In the genomic region with DNA sequence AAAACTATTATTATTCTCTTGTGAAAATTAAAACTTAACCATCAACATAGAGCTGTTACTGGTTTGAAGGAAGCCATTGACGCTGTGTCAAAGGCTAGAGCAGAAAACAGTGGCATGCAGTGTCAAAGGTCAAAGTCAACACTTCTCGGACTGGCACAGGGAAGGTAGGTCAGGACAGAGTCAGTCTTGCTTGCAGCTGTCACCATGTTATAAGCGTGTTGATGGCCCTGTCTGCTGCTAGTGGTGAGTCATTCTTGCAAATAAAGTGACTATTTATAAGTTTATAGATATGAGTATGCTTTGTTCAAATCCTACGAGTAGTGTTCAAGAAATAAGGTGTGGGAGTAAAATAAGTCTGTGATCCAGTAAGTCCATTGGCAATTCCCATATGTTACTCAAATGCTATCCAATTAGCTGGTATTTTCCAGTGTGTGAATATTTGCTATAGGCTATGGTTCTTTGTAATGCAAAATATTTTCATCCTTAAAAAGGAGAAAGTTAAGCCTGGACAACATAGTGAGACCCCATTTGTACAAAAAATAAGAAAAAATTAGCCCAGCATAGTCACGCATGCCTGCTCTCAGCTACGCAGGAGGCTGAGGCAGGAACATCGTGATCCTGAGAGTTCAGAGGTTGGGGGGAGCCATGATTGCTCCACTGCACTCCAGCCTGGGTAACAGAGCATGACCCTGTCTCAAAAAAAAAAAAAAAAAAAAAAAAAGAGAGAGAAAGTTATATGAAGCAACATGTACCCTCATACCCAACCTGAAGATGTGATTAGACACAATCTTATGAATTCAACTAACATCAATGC, we compare ENCODE assay signal across 8 cellular contexts. TPM values are rescaled to one million over a fixed set of nuclear protein-coding genes. Genes with fewer than 3 reads are reported as not detected.
DNase-seq lines count a peak whose midpoint lies in the region; ATAC-seq, FAIRE-seq and TF ChIP-seq lines count a peak whose summit lies in the region.

No MANE protein-coding gene starts in this region.

- TF ChIP-seq CTCF in MCF 10A (IDR thresholded peaks at IDR 0.05; ENCODE audit: unreplicated experiment) = no peak

- intact Hi-C loops in MCF 10A (cut with micrococcal nuclease) = loop anchor here (1.0 to 2.0 kb wide), 5 partner anchors 90 to 365 kb away; no protein-coding TSS in a partner anchor

- ATAC-seq in GM19023 (IDR thresholded peaks at IDR 0.05; ENCODE audit: unreplicated experiment) = peak; percentile 44
- ATAC-seq in HG03432 (IDR thresholded peaks at IDR 0.05; ENCODE audit: unreplicated experiment) = peak; percentile 62
- ATAC-seq in activated T-cell treated with anti-CD3 and anti-CD28 coated beads, Interleukin-2, amount 50 U/mL, for 4 hours = no peak

- H3K27me3 Mint-ChIP-seq in MCF 10A (ENCODE audit: insufficient read depth, unreplicated experiment) = no peaks in the 10 kb centered on the region
- H3K27me3 Mint-ChIP-seq in activated T-cell treated with anti-CD3 and anti-CD28 coated beads, Interleukin-2, amount 50 U/mL, for 4 hours (ENCODE audit: low read depth) = peaks cover 6% of the 10 kb centered on the region

- CTCF ChIA-PET in MCF 10A (lab: Yijun Ruan, JAX) = interaction anchor here (0.6 to 5.1 kb wide), 35 partner anchors 12 to 389 kb away, joined by 3 to 90 read pairs (median 5); no protein-coding TSS in a partner anchor

- POLR2A ChIA-PET in MCF 10A (lab: Yijun Ruan, JAX) = interaction anchor here (0.6 to 3.4 kb wide), 12 partner anchors 11 to 253 kb away, joined by 3 to 33 read pairs (median 5); a partner anchor contains a TSS

- FAIRE-seq in frontal cortex (lab: Jason Lieb, UNC) = no peak

- no peak for DNase-seq in MCF 10A (ENCODE audit: unreplicated experiment)
- no peak for DNase-seq in iPS-NIHi7 (ENCODE audit: extremely low spot score)
- DNase-seq in stimulated activated naive CD4-positive, alpha-beta T cell (lab: John Stamatoyannopoulos, UW) = no peak
- DNase-seq in frontal cortex (ENCODE audit: low spot score in 2 of 2) = no peak
- DNase-seq in activated T-cell treated with anti-CD3 and anti-CD28 coated beads, Interleukin-2, amount 50 U/mL, for 4 hours = no peak

- H3K4me3 Mint-ChIP-seq in MCF 10A (ENCODE audit: unreplicated experiment) = peak overlapping the region; percentile 73
- H3K4me3 Mint-ChIP-seq in activated T-cell treated with anti-CD3 and anti-CD28 coated beads, Interleukin-2, amount 50 U/mL, for 4 hours = no peak overlapping the region

- H3K4me3 ChIP-seq in neuron (ENCODE audit: low read length) = no peak overlapping the region

- H3K27me3 ChIP-seq in neuron (ENCODE audit: insufficient read depth, low read length) = no peaks in the 10 kb centered on the region

- no peaks in the 10 kb centered on the region for H3K9me3 ChIP-seq in neuron (ENCODE audit: low read length)

- peak overlapping the region; percentile 33 for H3K27ac Mint-ChIP-seq in MCF 10A (ENCODE audit: low read depth, unreplicated experiment)

- H3K36me3 ChIP-seq in neuron (ENCODE audit: insufficient read depth, low read length) = no peaks in the 10 kb centered on the region

- peak overlapping the region; percentile 19 for H2AFZ ChIP-seq in neuron (ENCODE audit: low read depth, low read length)

- no peaks in the 10 kb centered on the region for H3K4me1 ChIP-seq in neuron (ENCODE audit: insufficient read depth, low read length)

- no peaks in the 10 kb centered on the region for H3K9me3 Mint-ChIP-seq in MCF 10A (ENCODE audit: unreplicated experiment)
- no peaks in the 10 kb centered on the region for H3K9me3 Mint-ChIP-seq in activated T-cell treated with anti-CD3 and anti-CD28 coated beads, Interleukin-2, amount 50 U/mL, for 4 hours

- BruUV-seq in MCF 10A (replicated peaks; lab: Mats Ljungman, UMichigan) = no TSS peak

- no peaks in the 10 kb centered on the region for H3K36me3 Mint-ChIP-seq in MCF 10A (ENCODE audit: insufficient read depth, unreplicated experiment)
- H3K36me3 Mint-ChIP-seq in activated T-cell treated with anti-CD3 and anti-CD28 coated beads, Interleukin-2, amount 50 U/mL, for 4 hours (ENCODE audit: insufficient read depth) = no peaks in the 10 kb centered on the region

- peaks cover 11% of the 10 kb centered on the region for H3K4me1 Mint-ChIP-seq in MCF 10A (ENCODE audit: insufficient read depth, unreplicated experiment)
- H3K4me1 Mint-ChIP-seq in activated T-cell treated with anti-CD3 and anti-CD28 coated beads, Interleukin-2, amount 50 U/mL, for 4 hours (ENCODE audit: low read depth) = peaks cover 11% of the 10 kb centered on the region

RNA-seq across cellular contexts. Expression of a gene that starts 26.3 kb away (rescaled TPM):
- 2.7 and 2.9 TPM in 2 replicates for total RNA-seq in MCF 10A (2022)
- total RNA-seq in frontal cortex = 1.2 TPM
- under 1 TPM in 2 of 3 donors, not detected in 1; 0.18 to 0.38 TPM for total RNA-seq in activated T-cell treated with anti-CD3 and anti-CD28 coated beads, Interleukin-2, amount 50 U/mL, for 4 hours

Comparison
In these comparisons a context has a peak if more than half of its experiments do, and no peak if none do; other contexts are left out.
1. ATAC-seq: peak in GM19023 (single experiment) and HG03432 (single experiment); none in activated T-cell treated with anti-CD3 and anti-CD28 coated beads, Interleukin-2, amount 50 U/mL, for 4 hours (0 of 2).